ENCODE assay signal across 9 cellular contexts in genomic region chr20:50730765-50731054, GRCh38. TPM values are rescaled to one million over a fixed set of nuclear protein-coding genes. Genes with fewer than 3 reads are reported as not detected.
DNase-seq lines count a peak whose midpoint lies in the region; ATAC-seq and TF ChIP-seq lines count a peak whose summit lies in the region.
"Had no signal": no experiment of that assay in that cellular context is flagged by ENCODE, and none has a peak within 500 bp of the region (broad histone marks: within the 10 kb centered on the region; RNA-seq: fewer than 3 reads in every experiment).

No MANE protein-coding gene starts in this region.

- TF ChIP-seq EP300 in SK-N-SH (IDR thresholded peaks at IDR 0.05; ENCODE audit: borderline replicate concordance in 1 of 2, low read depth in 1 of 2, low read length in 1 of 2): no peak

- ATAC-seq in GM23338: peak; percentile 77
- ATAC-seq in GM21737 (IDR thresholded peaks at IDR 0.05; ENCODE audit: unreplicated experiment): no peak

- peaks cover 26% of the 10 kb centered on the region for H3K4me1 Mint-ChIP-seq in GM23338

- H2AFZ ChIP-seq in GM23338 (peak overlapping the region; percentile 96), SK-N-SH (ENCODE audit: low read depth) (peak overlapping the region; percentile 96; the same call in 1 of the 2 replicates)

- peaks cover 11% of the 10 kb centered on the region; the same call in 1 of the 2 replicates for H3F3A ChIP-seq in GM23338 (replicated peaks; ENCODE audit: low read depth)
- peaks cover 9% of the 10 kb centered on the region for H3F3A ChIP-seq in SK-N-SH (replicated peaks; ENCODE audit: insufficient read depth)

- H3K27me3 ChIP-seq in GM23338 (ENCODE audit: insufficient read depth) (no peaks in the 10 kb centered on the region), SK-N-SH (ENCODE audit: insufficient read depth) (no peaks in the 10 kb centered on the region)

- peaks cover 42% of the 10 kb centered on the region for H3K79me2 ChIP-seq in GM23338 (replicated peaks; ENCODE audit: insufficient read depth)
- H3K79me2 ChIP-seq in SK-N-SH (ENCODE audit: insufficient read depth): no peaks in the 10 kb centered on the region

- H4K20me1 ChIP-seq in GM23338 (replicated peaks; ENCODE audit: insufficient read depth) (peaks cover 10% of the 10 kb centered on the region), SK-N-SH (ENCODE audit: insufficient read depth) (no peaks in the 10 kb centered on the region)

- no peaks in the 10 kb centered on the region for H3K9me3 Mint-ChIP-seq in GM23338

- H3K27ac ChIP-seq in GM23338 (ENCODE audit: low read depth): peak overlapping the region; percentile 99
- H3K27ac ChIP-seq in SK-N-SH (ENCODE audit: low read depth in 2 of 2, low read length in 1 of 2): peak overlapping the region in 1 of 2 experiments; percentile 62; a peak in 1 of 4 replicates
- H3K27ac ChIP-seq in skin epidermis: peak overlapping the region in 19 of 21 experiments; percentile 15 to 95 (median 69)

- H3K36me3 ChIP-seq in GM23338 (ENCODE audit: insufficient read depth) (no peaks in the 10 kb centered on the region), SK-N-SH (replicated peaks in 1 of 2; ENCODE audit: control insufficient read depth in 1 of 2, insufficient read depth in 2 of 2, low read length in 1 of 2) (no peaks in the 10 kb centered on the region)

- H3K9me3 ChIP-seq in SK-N-SH: no peaks in the 10 kb centered on the region

- H3K36me3 Mint-ChIP-seq in GM23338 (ENCODE audit: low read depth): peaks cover 10% of the 10 kb centered on the region

- CTCF ChIA-PET in SK-N-SH (lab: Yijun Ruan, JAX): interaction anchor here (1.3 to 2.1 kb wide), 5 partner anchors 11 to 67 kb away, joined by 4 to 8 read pairs (median 5); partner anchors contain the start of gene BCAS4

- POLR2A ChIA-PET in SK-N-SH (lab: Yijun Ruan, JAX): no interaction called here

- 4% methylated on average over 30 of the region's 35 CpGs for WGBS in SK-N-SH (ENCODE audit: low lambda C conversion rate)

- H3K4me2 ChIP-seq in GM23338: peak overlapping the region; percentile 98
- H3K4me2 ChIP-seq in SK-N-SH: peak overlapping the region; percentile 88

- H3K9ac ChIP-seq in SK-N-SH: peak overlapping the region; percentile 48

- H3K4me3 Mint-ChIP-seq in GM23338: peak overlapping the region; percentile 85

- DNase-seq in GM23338 (ENCODE audit: low spot score): no peak
- DNase-seq in SK-N-SH: no peak
- DNase-seq in foreskin fibroblast: no peak
- DNase-seq in cerebellar cortex (ENCODE audit: low spot score): no peak
- no peak for DNase-seq in SHP77 treated with DMSO at 0.1 percent for 48 hours (lab: John Stamatoyannopoulos, UW)
- DNase-seq in LoVo (ENCODE audit: low spot score): no peak

- H3K4me1 ChIP-seq in GM23338 (ENCODE audit: insufficient read depth): peaks cover 32% of the 10 kb centered on the region
- H3K4me1 ChIP-seq in SK-N-SH (ENCODE audit: control insufficient read depth in 1 of 2, insufficient read depth in 2 of 2, low read depth in 1 of 2, low read length in 1 of 2): peaks cover 6 to 10% of the 10 kb centered on the region in 2 experiments

- peak overlapping the region; percentile 61 for H3K4me3 ChIP-seq in GM23338
- H3K4me3 ChIP-seq in SK-N-SH (ENCODE audit: low read depth in 2 of 2, low read length in 1 of 2): peak overlapping the region; percentile 74 to 90
- H3K4me3 ChIP-seq in foreskin fibroblast (ENCODE audit: low read depth in 1 of 2, low read length in 2 of 2): peak overlapping the region; percentile 59 to 68
- H3K4me3 ChIP-seq in skin epidermis: peak overlapping the region; percentile 59 to 93 (median 85)

- TF ChIP-seq CTCF in GM23338 (conservative IDR thresholded peaks at IDR 0.05; ENCODE audit: low read depth in 2 of 2): no peak
- no peak for TF ChIP-seq CTCF in SK-N-SH (IDR thresholded peaks at IDR 0.05)
- TF ChIP-seq CTCF in foreskin fibroblast (IDR thresholded peaks at IDR 0.05; ENCODE audit: low read depth, low read length): no peak

- TF ChIP-seq RAD21 in SK-N-SH (IDR thresholded peaks at IDR 0.05; ENCODE audit: low read length): no peak

- peak overlapping the region; percentile 93 for H3K27ac Mint-ChIP-seq in GM23338

- H3K27me3 Mint-ChIP-seq in GM23338 (ENCODE audit: insufficient read depth, low read depth, poor library complexity): peaks cover 12% of the 10 kb centered on the region

- no peaks in the 10 kb centered on the region for H3K9me2 ChIP-seq in GM23338 (ENCODE audit: insufficient read depth)
- H3K9me2 ChIP-seq in SK-N-SH: no peaks in the 10 kb centered on the region

TF ChIP-seq in GM23338, 12 proteins besides CTCF, POLR2A, EP300 and RAD21:
- TF ChIP-seq JUNB (IDR thresholded peaks at IDR 0.05; ENCODE audit: unreplicated experiment) (no peak), CREB1 (CRISPR knock-in tag; IDR thresholded peaks at IDR 0.05; ENCODE audit: low read depth) (peak; percentile 12; the same call in 1 of the 2 replicates), POLR2AphosphoS5 (IDR thresholded peaks at IDR 0.05; ENCODE audit: low read depth) (peak; percentile 69)

TF ChIP-seq in SK-N-SH, 30 proteins besides CTCF, POLR2A, EP300 and RAD21 (continues in another document):
- TF ChIP-seq POLR2AphosphoS5 (IDR thresholded peaks at IDR 0.05; ENCODE audit: low read depth, low read length): 0 out of 2 replicates have a peak, but pooled peaks have one; percentile 44
- no peak for TF ChIP-seq USF2 (IDR thresholded peaks at IDR 0.05; ENCODE audit: borderline replicate concordance, low read depth, low read length)
- no peak for TF ChIP-seq JUND (IDR thresholded peaks at IDR 0.05)
- TF ChIP-seq REST (IDR thresholded peaks at IDR 0.05; ENCODE audit: low read depth, low read length): no peak
- TF ChIP-seq TAF1 (IDR thresholded peaks at IDR 0.05; ENCODE audit: borderline replicate concordance, low read depth, low read length): peak; percentile 40; the same call in 1 of the 2 replicates
- TF ChIP-seq, protein P1, sequence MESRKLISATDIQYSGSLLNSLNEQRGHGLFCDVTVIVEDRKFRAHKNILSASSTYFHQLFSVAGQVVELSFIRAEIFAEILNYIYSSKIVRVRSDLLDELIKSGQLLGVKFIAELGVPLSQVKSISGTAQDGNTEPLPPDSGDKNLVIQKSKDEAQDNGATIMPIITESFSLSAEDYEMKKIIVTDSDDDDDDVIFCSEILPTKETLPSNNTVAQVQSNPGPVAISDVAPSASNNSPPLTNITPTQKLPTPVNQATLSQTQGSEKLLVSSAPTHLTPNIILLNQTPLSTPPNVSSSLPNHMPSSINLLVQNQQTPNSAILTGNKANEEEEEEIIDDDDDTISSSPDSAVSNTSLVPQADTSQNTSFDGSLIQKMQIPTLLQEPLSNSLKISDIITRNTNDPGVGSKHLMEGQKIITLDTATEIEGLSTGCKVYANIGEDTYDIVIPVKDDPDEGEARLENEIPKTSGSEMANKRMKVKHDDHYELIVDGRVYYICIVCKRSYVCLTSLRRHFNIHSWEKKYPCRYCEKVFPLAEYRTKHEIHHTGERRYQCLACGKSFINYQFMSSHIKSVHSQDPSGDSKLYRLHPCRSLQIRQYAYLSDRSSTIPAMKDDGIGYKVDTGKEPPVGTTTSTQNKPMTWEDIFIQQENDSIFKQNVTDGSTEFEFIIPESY (IDR thresholded peaks at IDR 0.05; ENCODE audit: borderline replicate concordance, low read depth): no peak
- no peak for TF ChIP-seq MXI1 (IDR thresholded peaks at IDR 0.05; ENCODE audit: low read depth, low read length)

RNA-seq across cellular contexts. Expression of gene PARD6B, which starts 0.7 kb away (rescaled TPM):
- total RNA-seq in GM23338 (2014; rRNA removed; shearing (Covaris generic)): 29.2 and 39.7 TPM in 2 replicates
- 20.0 and 23.5 TPM in 2 replicates for polyA plus RNA-seq in GM23338 (2016; fragmentation: Nextera tagmentation; extraction: Ambion mirVana)
- 0.49 and 0.57 TPM in 2 replicates for polyA plus RNA-seq in SK-N-SH (2012; rRNA removed)
- 0.56 and 0.60 TPM in 2 replicates for polyA plus RNA-seq in SK-N-SH (2012; cell fraction: cytosol; rRNA removed)
- polyA plus RNA-seq in SK-N-SH (2012; cell fraction: nucleus; rRNA removed): 0.45 and 0.76 TPM in 2 replicates

RNA-seq across cellular contexts. Expression of gene RIPOR3, which starts 39.4 kb away (rescaled TPM):
- 6.0 and 6.3 TPM in 2 replicates for total RNA-seq in GM23338 (2014; rRNA removed; shearing (Covaris generic))
- polyA plus RNA-seq in GM23338 (2016; fragmentation: Nextera tagmentation; extraction: Ambion mirVana): 3.9 and 4.9 TPM in 2 replicates
- 1.0 and 1.2 TPM in 2 replicates for polyA plus RNA-seq in SK-N-SH (2012; rRNA removed)
- polyA plus RNA-seq in SK-N-SH (2012; cell fraction: cytosol; rRNA removed): 0.18 and 0.33 TPM in 2 replicates
- polyA plus RNA-seq in SK-N-SH (2012; cell fraction: nucleus; rRNA removed): 7.0 and 8.8 TPM in 2 replicates
- total RNA-seq: SK-MEL-5 had no signal

Comparison
In these comparisons a context has a peak if more than half of its experiments do, and no peak if none do; other contexts are left out.
1. RNA of gene PARD6B, which starts 0.7 kb away (polyA plus RNA-seq): 20.0 to 23.5 TPM in GM23338; 0.45 to 0.76 TPM in SK-N-SH; every median in the first group is over 10 times any median in the second.
2. Peak in every context shown above with its lines, with median percentiles within 50 percentile points of each other: H3K4me3 ChIP-seq.